ENCODE assay signal across 15 cellular contexts in genomic region chr14:68692916-68693771, GRCh38.
A peak's percentile ranks its signal among the peaks of the same experiment; 100 is the strongest.
DNase-seq lines count a peak whose midpoint lies in the region; ATAC-seq and TF ChIP-seq lines count a peak whose summit lies in the region.
"Had no signal": no experiment of that assay in that cellular context is flagged by ENCODE, and none has a peak within 500 bp of the region (broad histone marks: within the 10 kb centered on the region; RNA-seq: fewer than 3 reads in every experiment).

No MANE protein-coding gene starts in this region.

- H3K9me3 Mint-ChIP-seq in naive thymus-derived CD4-positive, alpha-beta T cell = peaks cover 0 to 3% (median 0%) of the 10 kb centered on the region in 11 donors

- ATAC-seq in naive thymus-derived CD4-positive, alpha-beta T cell = no peak
- no peak for ATAC-seq in GM21423 (IDR thresholded peaks at IDR 0.05; ENCODE audit: unreplicated experiment)
- no peak for ATAC-seq in stimulated activated naive CD8-positive, alpha-beta T cell treated with anti-CD3 and anti-CD28 coated beads, Interleukin-15, Interleukin-2, amounts not matched to agents 100 U/mL and 50 U/mL, for 24 hours

- CTCF ChIA-PET in AG04450 (lab: Charles Lee) = interaction anchor here (1.5 kb wide), 1 partner anchor 96 kb away, joined by 4 read pairs; no protein-coding TSS in a partner anchor
- CTCF ChIA-PET in naive thymus-derived CD4-positive, alpha-beta T cell (lab: Charles Lee) = no interaction called here

- POLR2A ChIA-PET in AG04450 (lab: Yijun Ruan, JAX) = interaction anchor here (1.9 kb wide), 1 partner anchor 92 kb away, joined by 6 read pairs; no protein-coding TSS in a partner anchor
- POLR2A ChIA-PET in naive thymus-derived CD4-positive, alpha-beta T cell (lab: Charles Lee) = interaction anchor here (0.7 to 1.2 kb wide), 3 partner anchors 8 to 119 kb away, joined by 3 to 4 read pairs (median 4); no protein-coding TSS in a partner anchor

- H3K27me3 Mint-ChIP-seq in naive thymus-derived CD4-positive, alpha-beta T cell = peaks cover 0 to 3% (median 0%) of the 10 kb centered on the region in 5 donors
- H3K27me3 Mint-ChIP-seq: type B pancreatic cell had no signal

- peaks cover 0 to 10% of the 10 kb centered on the region in 2 donors for H3K4me1 ChIP-seq in naive thymus-derived CD4-positive, alpha-beta T cell (ENCODE audit: control insufficient read depth in 2 of 2, insufficient read depth in 2 of 2, low read length in 2 of 2)

- no peak for TF ChIP-seq POLR2A in erythroblast (IDR thresholded peaks at IDR 0.05; ENCODE audit: low read length)

- no peaks in the 10 kb centered on the region for H3K36me3 Mint-ChIP-seq in naive thymus-derived CD4-positive, alpha-beta T cell

- H3K27ac Mint-ChIP-seq in naive thymus-derived CD4-positive, alpha-beta T cell = peak overlapping the region in 5 of 9 donors; percentile 2 to 89 (median 41)

- no peak overlapping the region for H3K4me3 Mint-ChIP-seq in naive thymus-derived CD4-positive, alpha-beta T cell

- no peak for TF ChIP-seq CTCF in AG04450 (IDR thresholded peaks at IDR 0.05; ENCODE audit: low read depth, low read length)

- no peak overlapping the region for H3K27ac ChIP-seq in AG04450 (ENCODE audit: low read depth, low read length)
- H3K27ac ChIP-seq in naive thymus-derived CD4-positive, alpha-beta T cell (ENCODE audit: low read depth, low read length) = no peak overlapping the region
- H3K27ac ChIP-seq: C4-2B, SK-N-MC had no signal

- H3K9me3 ChIP-seq in AG04450 (ENCODE audit: control insufficient read depth, insufficient read depth, low read length) = no peaks in the 10 kb centered on the region; the same call in 1 of the 2 replicates
- no peaks in the 10 kb centered on the region for H3K9me3 ChIP-seq in naive thymus-derived CD4-positive, alpha-beta T cell (ENCODE audit: control insufficient read depth in 2 of 3, low read length in 3 of 3)

- no peaks in the 10 kb centered on the region for H3K27me3 ChIP-seq in AG04450 (ENCODE audit: control insufficient read depth, insufficient read depth, low read length)
- H3K27me3 ChIP-seq in naive thymus-derived CD4-positive, alpha-beta T cell (ENCODE audit: control insufficient read depth in 2 of 2, insufficient read depth in 2 of 2, low read length in 2 of 2) = no peaks in the 10 kb centered on the region

- H3K4me1 Mint-ChIP-seq in naive thymus-derived CD4-positive, alpha-beta T cell = peaks cover 5 to 35% (median 17%) of the 10 kb centered on the region in 7 donors

- H3K4me3 ChIP-seq in AG04450 (ENCODE audit: low read depth, low read length) = no peak overlapping the region
- H3K4me3 ChIP-seq in naive thymus-derived CD4-positive, alpha-beta T cell (ENCODE audit: low read length) = no peak overlapping the region
- H3K4me3 ChIP-seq: SK-N-MC had no signal

- DNase-seq in AG04450 (ENCODE audit: low read depth, low spot score) (peak; percentile 33), MV-4-11 (lab: John Stamatoyannopoulos, UW) (peak; percentile 84), erythroblast (lab: John Stamatoyannopoulos, UW) (peak; percentile 31 to 35), T1000 (lab: John Stamatoyannopoulos, UW) (no peak), NCI-H69 (lab: John Stamatoyannopoulos, UW) (no peak)
- no peak for DNase-seq in naive thymus-derived CD4-positive, alpha-beta T cell
- no peak for DNase-seq in stimulated activated naive CD8-positive, alpha-beta T cell treated with anti-CD3 and anti-CD28 coated beads, Interleukin-15, Interleukin-2, amounts not matched to agents 100 U/mL and 50 U/mL, for 24 hours
- DNase-seq: activated CD4-positive, alpha-beta T cell treated with anti-CD3 and anti-CD28 coated beads, Interleukin-2, amount 50 U/mL, for 4 hours; amygdala; head of caudate nucleus; NCI-H345 had no signal

- H3K36me3 ChIP-seq in naive thymus-derived CD4-positive, alpha-beta T cell (ENCODE audit: control insufficient read depth in 2 of 3, insufficient read depth in 3 of 3, low read length in 3 of 3) = no peaks in the 10 kb centered on the region

- intact Hi-C loops in naive thymus-derived CD4-positive, alpha-beta T cell (cut with micrococcal nuclease) = no loop called here

Comparison
In these comparisons a context has a peak if more than half of its experiments do, and no peak if none do; other contexts are left out.
1. DNase-seq: peak in AG04450 (single experiment), MV-4-11 (single experiment) and erythroblast (2 of 2); none in naive thymus-derived CD4-positive, alpha-beta T cell (0 of 9), stimulated activated naive CD8-positive, alpha-beta T cell treated with anti-CD3 and anti-CD28 coated beads, Interleukin-15, Interleukin-2, amounts not matched to agents 100 U/mL and 50 U/mL, for 24 hours (single experiment), T1000 (single experiment) and NCI-H69 (single experiment).